Comparison of ENCODE assay signal across 18 cellular contexts in genomic region chr7:134660242-134660785, GRCh38. TPM values are rescaled to one million over a fixed set of nuclear protein-coding genes. Genes with fewer than 3 reads are reported as not detected.
DNase-seq lines count a peak whose midpoint lies in the region; ATAC-seq and TF ChIP-seq lines count a peak whose summit lies in the region.
"Had no signal": no experiment of that assay in that cellular context is flagged by ENCODE, and none has a peak within 500 bp of the region (broad histone marks: within the 10 kb centered on the region; RNA-seq: fewer than 3 reads in every experiment).

No MANE protein-coding gene starts in this region.

- intact Hi-C loops in IMR-90 (cut with micrococcal nuclease): no loop called here
- intact Hi-C loops in mammary epithelial cell (cut with micrococcal nuclease): loop anchor here (2.0 kb wide), 1 partner anchor 40 kb away; no protein-coding TSS in a partner anchor

- H4K8ac ChIP-seq in IMR-90 (ENCODE audit: low read depth in 2 of 2, low read length in 2 of 2): peak overlapping the region; percentile 73 to 77

- no peak for TF ChIP-seq POLR2A in IMR-90 (IDR thresholded peaks at IDR 0.05; ENCODE audit: low read depth, low read length)

- WGBS in IMR-90 (ENCODE audit: extremely low coverage in 2 of 2, insufficient read length in 1 of 2), 2 experiments: 61% methylated on average over 3 of the region's 7 CpGs; no CpG with 5 or more reads in 1 of the 2 experiments
- 94% methylated on average over 7 of the region's 7 CpGs for WGBS in mammary epithelial cell (ENCODE audit: low coverage, missing lambda C conversion rate)

- H3K9me3 ChIP-seq in IMR-90 (ENCODE audit: control insufficient read depth, insufficient read depth, low read length) (no peaks in the 10 kb centered on the region), mammary epithelial cell (replicated peaks; ENCODE audit: insufficient read depth, low read length) (no peaks in the 10 kb centered on the region)
- H3K9me3 ChIP-seq: heart right ventricle, pancreas had no signal

- dilution Hi-C loops in IMR-90 (cut with HindIII; ENCODE audit: low sequenced_read_pairs, unreplicated experiment): no loop called here
- dilution Hi-C loops in mammary epithelial cell (cut with HindIII; ENCODE audit: low sequenced_read_pairs): no loop called here

- H2AK5ac ChIP-seq in IMR-90 (ENCODE audit: low read depth, low read length): peak overlapping the region; percentile 72

- H3K4me1 ChIP-seq in IMR-90 (ENCODE audit: control insufficient read depth, insufficient read depth, low read length) (peaks cover 26% of the 10 kb centered on the region), mammary epithelial cell (ENCODE audit: insufficient read depth, low read length) (peaks cover 14% of the 10 kb centered on the region)
- H3K4me1 ChIP-seq: pancreas had no signal

- TF ChIP-seq RAD21 in IMR-90 (IDR thresholded peaks at IDR 0.05; ENCODE audit: low read length): no peak

- POLR2A ChIA-PET in AG04449 (lab: Yijun Ruan, JAX) (interaction anchor here (0.6 to 1.8 kb wide), 6 partner anchors 8 to 260 kb away, joined by 3 to 11 read pairs (median 4); no protein-coding TSS in a partner anchor), IMR-90 (lab: Charles Lee; ENCODE audit: unreplicated experiment) (interaction anchor here (0.9 kb wide), 1 partner anchor 14 kb away, joined by 3 read pairs; no protein-coding TSS in a partner anchor)

- H4K91ac ChIP-seq in IMR-90 (ENCODE audit: insufficient read depth, low read depth, low read length): peak overlapping the region; percentile 86

- H3K18ac ChIP-seq in IMR-90 (ENCODE audit: low read depth, low read length): peak overlapping the region; percentile 86

- BruUV-seq in IMR-90 (replicated peaks; lab: Mats Ljungman, UMichigan) (no TSS peak), mammary epithelial cell (replicated peaks; lab: Mats Ljungman, UMichigan) (no TSS peak)

- DNase-seq in AG04449 (ENCODE audit: low read depth, low spot score): no peak
- DNase-seq in IMR-90: peak; percentile 37
- DNase-seq in mammary epithelial cell: no peak
- DNase-seq in mesothelial cell of epicardium (ENCODE audit: low spot score in 2 of 2, unreplicated experiment in 2 of 2): no peak
- DNase-seq in cerebellar nuclear complex (lab: John Stamatoyannopoulos, UW): no peak
- no peak for DNase-seq in DMS53 treated with DMSO at 0.1 percent for 48 hours (lab: John Stamatoyannopoulos, UW; ENCODE audit: unreplicated experiment)
- DNase-seq: ACHN; activated CD4-positive, alpha-beta T cell treated with anti-CD3 and anti-CD28 coated beads for 48 hours; heart right ventricle; MM.1S; NCI-H2029 treated with DMSO at 0.1 percent for 48 hours; pancreas; stimulated activated CD4-positive, alpha-beta T cell treated with anti-CD3 and anti-CD28 coated beads, Interleukin-12 subunit alpha, Interleukin-12 subunit beta, amount 100 ng/mL, for 4 hours; T-helper 1 cell had no signal

- no peaks in the 10 kb centered on the region for H3K27me3 ChIP-seq in IMR-90 (ENCODE audit: control insufficient read depth, insufficient read depth, low read length)
- no peaks in the 10 kb centered on the region for H3K27me3 ChIP-seq in mammary epithelial cell (ENCODE audit: insufficient read depth, low read length)
- H3K27me3 ChIP-seq: heart right ventricle, pancreas had no signal

- in situ Hi-C loops in IMR-90 (cut with MboI; ENCODE audit: low sequenced_read_pairs) (no loop called here), mammary epithelial cell (cut with MboI; ENCODE audit: low sequenced_read_pairs in 2 of 2) (no loop called here)

- H3K9me1 ChIP-seq in IMR-90 (ENCODE audit: insufficient read depth, low read length): peaks cover 33% of the 10 kb centered on the region

- peak overlapping the region; percentile 65 for H3K4me2 ChIP-seq in IMR-90 (ENCODE audit: low read depth, low read length)
- H3K4me2 ChIP-seq in mammary epithelial cell (ENCODE audit: insufficient read depth, low read depth, low read length): no peak overlapping the region
- H3K4me2 ChIP-seq: GM23338 had no signal

- H3K14ac ChIP-seq in IMR-90 (replicated peaks; ENCODE audit: low read depth, low read length): peak overlapping the region; percentile 69

- H3K4me3 ChIP-seq in AG04449 (ENCODE audit: low read depth, low read length) (peak overlapping the region; percentile 7), IMR-90 (ENCODE audit: insufficient read depth, low read depth, low read length) (no peak overlapping the region), mammary epithelial cell (replicated peaks in 1 of 3; ENCODE audit: insufficient read depth in 1 of 3, low read depth in 2 of 3, low read length in 3 of 3) (no peak overlapping the region)
- H3K4me3 ChIP-seq: GM23338, heart right ventricle, pancreas had no signal

- H3K4ac ChIP-seq in IMR-90 (ENCODE audit: low read depth, low read length): peak overlapping the region; percentile 90

- no peaks in the 10 kb centered on the region for H3K27me3 Mint-ChIP-seq in mesothelial cell of epicardium (ENCODE audit: low read depth)
- H3K27me3 Mint-ChIP-seq: activated naive CD4-positive, alpha-beta T cell treated with anti-CD3 and anti-CD28 coated beads, Interleukin-2, amount 50 U/mL, for 24 hours had no signal

- peaks cover 44 to 71% of the 10 kb centered on the region in 2 experiments for H3K79me1 ChIP-seq in IMR-90 (ENCODE audit: low read depth in 1 of 2, low read length in 2 of 2)

- peak overlapping the region; percentile 96 for H3K27ac ChIP-seq in IMR-90 (ENCODE audit: insufficient read depth, low read length)
- H3K27ac ChIP-seq in mammary epithelial cell (ENCODE audit: insufficient read depth, low read depth, low read length): peak overlapping the region; percentile 5
- H3K27ac ChIP-seq: heart right ventricle, pancreas had no signal

- H4K20me1 ChIP-seq in IMR-90 (ENCODE audit: insufficient read depth, low read length): no peaks in the 10 kb centered on the region
- no peaks in the 10 kb centered on the region for H4K20me1 ChIP-seq in mammary epithelial cell (ENCODE audit: insufficient read depth, low read length)

- H2BK120ac ChIP-seq in IMR-90 (ENCODE audit: low read depth, low read length): peak overlapping the region; percentile 83

- H3K56ac ChIP-seq in IMR-90 (ENCODE audit: extremely low read depth, insufficient read depth, low read length): peak overlapping the region; percentile 56; the same call in 1 of the 2 replicates

- peak overlapping the region; percentile 81 for H3K23ac ChIP-seq in IMR-90 (ENCODE audit: low read depth, low read length)

- peak overlapping the region; percentile 86 for H2BK20ac ChIP-seq in IMR-90 (ENCODE audit: low read depth, low read length)

- H3K4me1 Mint-ChIP-seq in mesothelial cell of epicardium: peaks cover 19% of the 10 kb centered on the region

- H2AFZ ChIP-seq in IMR-90 (replicated peaks; ENCODE audit: low read length, poor library complexity): peak overlapping the region; percentile 48
- H2AFZ ChIP-seq in mammary epithelial cell (ENCODE audit: low read depth, low read length): no peak overlapping the region
- H2AFZ ChIP-seq: GM23338 had no signal

- CTCF ChIA-PET in AG04449 (lab: Yijun Ruan, JAX): interaction anchor here (0.9 to 3.0 kb wide), 4 partner anchors 13 to 31 kb away, joined by 3 to 8 read pairs (median 6); no protein-coding TSS in a partner anchor
- CTCF ChIA-PET in IMR-90 (lab: Yijun Ruan, JAX): interaction anchor here (0.6 to 1.0 kb wide), 2 partner anchors 28 to 30 kb away, joined by 3 read pairs; no protein-coding TSS in a partner anchor
- CTCF ChIA-PET in mammary epithelial cell (lab: Charles Lee; ENCODE audit: low non-redundant PET): no interaction called here

- no peak overlapping the region for H3K4me3 Mint-ChIP-seq in mesothelial cell of epicardium
- H3K4me3 Mint-ChIP-seq: activated naive CD4-positive, alpha-beta T cell treated with anti-CD3 and anti-CD28 coated beads, Interleukin-2, amount 50 U/mL, for 24 hours; GM23338 had no signal

- H4K5ac ChIP-seq in IMR-90 (ENCODE audit: low read depth, low read length): peak overlapping the region; percentile 77

- H2AK9ac ChIP-seq in IMR-90 (replicated peaks; ENCODE audit: low read depth, low read length, poor library complexity): peak overlapping the region; percentile 8

- ATAC-seq in IMR-90 (ENCODE audit: low read depth) (peak; percentile 47), HG03354 (IDR thresholded peaks at IDR 0.05; ENCODE audit: poor library complexity, severe bottlenecking, unreplicated experiment) (no peak), HG02970 (IDR thresholded peaks at IDR 0.05; ENCODE audit: low FRiP score, unreplicated experiment) (no peak)
- ATAC-seq: GM23338, heart right ventricle, pancreas had no signal

- H2BK5ac ChIP-seq in IMR-90 (ENCODE audit: low read depth, low read length, poor library complexity, severe bottlenecking): peak overlapping the region; percentile 95

- peaks cover 8% of the 10 kb centered on the region for H3K79me2 ChIP-seq in mammary epithelial cell (ENCODE audit: insufficient read depth, low read length)

- H3K27ac Mint-ChIP-seq in mesothelial cell of epicardium: peak overlapping the region; percentile 75
- H3K27ac Mint-ChIP-seq: activated naive CD4-positive, alpha-beta T cell treated with anti-CD3 and anti-CD28 coated beads, Interleukin-2, amount 50 U/mL, for 24 hours; GM23338 had no signal

- H3K9ac ChIP-seq in IMR-90 (ENCODE audit: low read depth, low read length): peak overlapping the region; percentile 66
- no peak overlapping the region for H3K9ac ChIP-seq in mammary epithelial cell (ENCODE audit: insufficient read depth, low read length)

- TF ChIP-seq CTCF in AG04449 (IDR thresholded peaks at IDR 0.05; ENCODE audit: insufficient read depth, low read length, missing control alignments) (no peak), IMR-90 (conservative IDR thresholded peaks at IDR 0.05; ENCODE audit: low read depth, low read length) (no peak), mammary epithelial cell (conservative IDR thresholded peaks at IDR 0.05 in 1 of 2, IDR thresholded peaks at IDR 0.05 in 1 of 2; ENCODE audit: extremely low read depth in 1 of 2, insufficient read depth in 1 of 2, low read depth in 1 of 2, low read length in 2 of 2) (no peak), mesothelial cell of epicardium (IDR thresholded peaks at IDR 0.05; ENCODE audit: unreplicated experiment) (no peak)

- peaks cover 12% of the 10 kb centered on the region for H3K36me3 Mint-ChIP-seq in mesothelial cell of epicardium

- H3K9me3 Mint-ChIP-seq in mesothelial cell of epicardium: peaks cover 6% of the 10 kb centered on the region
- H3K9me3 Mint-ChIP-seq: activated naive CD4-positive, alpha-beta T cell treated with anti-CD3 and anti-CD28 coated beads, Interleukin-2, amount 50 U/mL, for 24 hours; GM23338 had no signal

- H2BK15ac ChIP-seq in IMR-90 (ENCODE audit: low read depth, low read length): peak overlapping the region; percentile 62; the same call in 2 of the 3 replicates

- H3K36me3 ChIP-seq in IMR-90 (ENCODE audit: control insufficient read depth, insufficient read depth, low read length) (peaks cover 5% of the 10 kb centered on the region), mammary epithelial cell (ENCODE audit: insufficient read depth, low read length) (peaks cover 1% of the 10 kb centered on the region)

RNA-seq across cellular contexts. Expression of gene BPGM, which starts 13.7 kb away (rescaled TPM):
- 18.8 and 32.8 TPM in 2 replicates for total RNA-seq in IMR-90 (2012; rRNA removed)
- 16.8 and 20.0 TPM in 2 replicates for polyA plus RNA-seq in IMR-90 (2012; rRNA removed)
- polyA plus RNA-seq in IMR-90 (2012; cell fraction: cytosol; rRNA removed): 5.1 and 9.8 TPM in 2 replicates
- 1.6 and 14.7 TPM in 2 replicates for polyA plus RNA-seq in IMR-90 (2012; cell fraction: nucleus; rRNA removed; ENCODE audit: low replicate concordance)
- 10 to 100 TPM; 21.3 to 55.2 TPM for total RNA-seq in mammary epithelial cell
- 15.1 TPM for polyA plus RNA-seq in mammary epithelial cell
- polyA minus RNA-seq in mammary epithelial cell: 5.8 TPM
- total RNA-seq in mesothelial cell of epicardium: 13.3 to 15.0 TPM (median 14.8 TPM) in 3 replicates
